ENCODE assay signal across 9 cellular contexts in the genomic region with DNA sequence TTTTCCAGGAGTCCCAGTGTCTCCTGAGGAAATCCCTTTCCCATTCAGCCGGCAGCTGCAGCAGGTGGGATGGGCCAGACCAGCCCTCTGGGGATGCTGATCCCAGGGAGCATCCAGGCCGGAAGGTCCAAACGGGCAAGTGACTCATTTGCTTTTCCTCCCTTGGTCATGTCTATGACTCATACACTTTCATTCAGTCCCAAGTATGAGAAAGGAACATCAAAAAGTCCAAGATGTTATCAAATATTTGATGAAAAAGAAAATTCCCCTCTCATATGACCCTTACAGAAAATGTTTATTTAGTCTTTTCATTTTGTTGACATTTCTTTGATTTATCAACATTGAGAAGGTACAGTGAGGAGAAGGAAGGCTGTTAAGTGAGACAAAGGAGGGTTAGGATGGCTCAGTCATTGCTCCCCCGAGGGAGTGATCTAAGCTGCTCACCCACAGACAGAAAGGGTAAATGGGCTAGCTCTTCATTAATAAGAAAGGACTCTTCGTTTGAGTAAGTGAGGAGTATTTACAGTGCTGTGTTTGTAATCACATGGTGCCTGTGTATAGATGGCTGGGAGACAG.
DNase-seq lines count a peak whose midpoint lies in the region; ATAC-seq, FAIRE-seq and TF ChIP-seq lines count a peak whose summit lies in the region.
"Had no signal": no experiment of that assay in that cellular context is flagged by ENCODE, and none has a peak within 500 bp of the region (broad histone marks: within the 10 kb centered on the region; RNA-seq: fewer than 3 reads in every experiment).

No MANE protein-coding gene starts in this region.

- H3K27ac ChIP-seq in keratinocyte (ENCODE audit: control insufficient read depth, insufficient read depth, low read length) (peak overlapping the region; percentile 10), uterus (peak overlapping the region; percentile 63 to 67), stomach (peak overlapping the region in 1 of 5 donors; percentile 38)

- dilution Hi-C loops in keratinocyte (cut with MboI; ENCODE audit: extremely low pct_ligation_motif_present, low sequenced_read_pairs), result no loop called here

- ATAC-seq in GM19328 (IDR thresholded peaks at IDR 0.05; ENCODE audit: unreplicated experiment), result no peak

- no peaks in the 10 kb centered on the region for H3K9me3 ChIP-seq in keratinocyte (ENCODE audit: control insufficient read depth, low read depth, low read length)
- H3K9me3 ChIP-seq in uterus, result no peaks in the 10 kb centered on the region
- H3K9me3 ChIP-seq in stomach, result no peaks in the 10 kb centered on the region

- H3K9me3 Mint-ChIP-seq in activated CD4-positive, alpha-beta T cell treated with anti-CD3 and anti-CD28 coated beads, Interleukin-2, amount 10 ng/mL, durations not matched to agents 24 days and 14 days, result peaks cover under 1% of the 10 kb centered on the region
- peaks cover 8% of the 10 kb centered on the region for H3K9me3 Mint-ChIP-seq in activated CD4-positive, alpha-beta T cell treated with anti-CD3 and anti-CD28 coated beads, Interleukin-2, amount 10 ng/mL, durations not matched to agents 7 days and 5 days

- no peak overlapping the region for H2AFZ ChIP-seq in keratinocyte (ENCODE audit: control insufficient read depth, low read length)

- H3K4me2 ChIP-seq in keratinocyte (ENCODE audit: control insufficient read depth, extremely low read depth, insufficient read depth, low read depth, low read length), result peak overlapping the region; percentile 34

- no peak for TF ChIP-seq CTCF in astrocyte of the cerebellum (IDR thresholded peaks at IDR 0.05; ENCODE audit: low read depth, low read length, missing control alignments)
- TF ChIP-seq CTCF in keratinocyte (optimal IDR thresholded peaks at IDR 0.05 in 1 of 3, IDR thresholded peaks at IDR 0.05 in 1 of 3, conservative IDR thresholded peaks at IDR 0.05 in 1 of 3; ENCODE audit: extremely low read depth in 1 of 3, insufficient read depth in 2 of 3, low read length in 3 of 3), result no peak
- TF ChIP-seq CTCF in uterus (IDR thresholded peaks at IDR 0.05), result no peak
- no peak for TF ChIP-seq CTCF in stomach (IDR thresholded peaks at IDR 0.05)

- FAIRE-seq in keratinocyte (lab: Jason Lieb, UNC), result peak; percentile 60

- H3K4me1 ChIP-seq in keratinocyte (ENCODE audit: control insufficient read depth, extremely low read depth, insufficient read depth, low read length), result peaks cover 28% of the 10 kb centered on the region
- H3K4me1 ChIP-seq in uterus, result peaks cover 4 to 11% of the 10 kb centered on the region in 2 donors
- peaks cover 0 to 17% (median 10%) of the 10 kb centered on the region in 4 donors for H3K4me1 ChIP-seq in stomach

- peaks cover 16% of the 10 kb centered on the region for H3K4me1 Mint-ChIP-seq in activated CD4-positive, alpha-beta T cell treated with anti-CD3 and anti-CD28 coated beads, Interleukin-2, amount 10 ng/mL, durations not matched to agents 24 days and 14 days
- H3K4me1 Mint-ChIP-seq in activated CD4-positive, alpha-beta T cell treated with anti-CD3 and anti-CD28 coated beads, Interleukin-2, amount 10 ng/mL, durations not matched to agents 7 days and 5 days, result no peaks in the 10 kb centered on the region

- in situ Hi-C loops in astrocyte of the cerebellum (cut with HindIII; ENCODE audit: low sequenced_read_pairs), result no loop called here

- H3K27me3 Mint-ChIP-seq in activated CD4-positive, alpha-beta T cell treated with anti-CD3 and anti-CD28 coated beads, Interleukin-2, amount 10 ng/mL, durations not matched to agents 24 days and 14 days, result no peaks in the 10 kb centered on the region
- H3K27me3 Mint-ChIP-seq in activated CD4-positive, alpha-beta T cell treated with anti-CD3 and anti-CD28 coated beads, Interleukin-2, amount 10 ng/mL, durations not matched to agents 7 days and 5 days, result no peaks in the 10 kb centered on the region

- no peaks in the 10 kb centered on the region for H3K9me1 ChIP-seq in keratinocyte (ENCODE audit: control insufficient read depth, extremely low read depth, insufficient read depth, low read length)

- no peak overlapping the region for H3K4me3 Mint-ChIP-seq in activated CD4-positive, alpha-beta T cell treated with anti-CD3 and anti-CD28 coated beads, Interleukin-2, amount 10 ng/mL, durations not matched to agents 24 days and 14 days
- H3K4me3 Mint-ChIP-seq in activated CD4-positive, alpha-beta T cell treated with anti-CD3 and anti-CD28 coated beads, Interleukin-2, amount 10 ng/mL, durations not matched to agents 7 days and 5 days, result no peak overlapping the region

- no peaks in the 10 kb centered on the region for H3K79me2 ChIP-seq in keratinocyte (ENCODE audit: control insufficient read depth, insufficient read depth, low read length)

- no peak overlapping the region for H3K4me3 ChIP-seq in astrocyte of the cerebellum (ENCODE audit: low read depth, low read length)
- no peak overlapping the region for H3K4me3 ChIP-seq in keratinocyte (ENCODE audit: control insufficient read depth in 2 of 3, extremely low read depth in 1 of 3, insufficient read depth in 2 of 3, low read depth in 1 of 3, low read length in 3 of 3)
- no peak overlapping the region for H3K4me3 ChIP-seq in uterus
- no peak overlapping the region for H3K4me3 ChIP-seq in stomach

- DNase-seq in activated CD4-positive, alpha-beta T cell treated with anti-CD3 and anti-CD28 coated beads, Interleukin-2, amount 10 ng/mL, durations not matched to agents 24 days and 14 days, result no peak
- DNase-seq in activated CD4-positive, alpha-beta T cell treated with anti-CD3 and anti-CD28 coated beads, Interleukin-2, amount 10 ng/mL, durations not matched to agents 7 days and 5 days, result no peak
- peak; percentile 40 for DNase-seq in astrocyte of the cerebellum (ENCODE audit: low read depth)
- DNase-seq in keratinocyte (ENCODE audit: low read depth, low spot score), result no peak
- peak; percentile 77 to 92 for DNase-seq in uterus
- DNase-seq in UCSD-AML1 (lab: John Stamatoyannopoulos, UW; ENCODE audit: unreplicated experiment), result no peak
- no peak for DNase-seq in stomach
- DNase-seq: DND-41 had no signal

- no peaks in the 10 kb centered on the region for H4K20me1 ChIP-seq in keratinocyte (ENCODE audit: control insufficient read depth, extremely low read depth, insufficient read depth, low read length)

- TF ChIP-seq EP300 in stomach (IDR thresholded peaks at IDR 0.05), result no peak

- intact Hi-C loops in activated CD4-positive, alpha-beta T cell treated with anti-CD3 and anti-CD28 coated beads, Interleukin-2, amount 10 ng/mL, durations not matched to agents 24 days and 14 days (cut with micrococcal nuclease), result no loop called here
- intact Hi-C loops in uterus (cut with DNase I; ENCODE audit: low total_unique reads), result no loop called here
- intact Hi-C loops in stomach (cut with DNase I; ENCODE audit: low total_unique reads), result no loop called here

- 34 to 49% (median 43%) methylated on average over 5 of the region's 5 CpGs for WGBS in stomach, 5 donors

- TF ChIP-seq POLR2A in uterus (IDR thresholded peaks at IDR 0.05), result no peak
- no peak for TF ChIP-seq POLR2A in stomach (IDR thresholded peaks at IDR 0.05)

- H3K36me3 Mint-ChIP-seq in activated CD4-positive, alpha-beta T cell treated with anti-CD3 and anti-CD28 coated beads, Interleukin-2, amount 10 ng/mL, durations not matched to agents 24 days and 14 days (ENCODE audit: low read depth), result peaks cover 2% of the 10 kb centered on the region
- no peaks in the 10 kb centered on the region for H3K36me3 Mint-ChIP-seq in activated CD4-positive, alpha-beta T cell treated with anti-CD3 and anti-CD28 coated beads, Interleukin-2, amount 10 ng/mL, durations not matched to agents 7 days and 5 days (ENCODE audit: low read depth)

- H3K27me3 ChIP-seq in keratinocyte (ENCODE audit: control insufficient read depth, extremely low read depth, insufficient read depth, low read length), result no peaks in the 10 kb centered on the region
- H3K27me3 ChIP-seq in uterus, result no peaks in the 10 kb centered on the region
- H3K27me3 ChIP-seq in stomach, result no peaks in the 10 kb centered on the region

- CTCF ChIA-PET in activated CD4-positive, alpha-beta T cell treated with anti-CD3 and anti-CD28 coated beads, Interleukin-2, amount 10 ng/mL, durations not matched to agents 7 days and 5 days (lab: Charles Lee), result interaction anchor here (0.6 to 3.5 kb wide), 4 partner anchors 18 to 1801 kb away, joined by 3 to 9 read pairs (median 4); no protein-coding TSS in a partner anchor

- H3K36me3 ChIP-seq in keratinocyte (ENCODE audit: control insufficient read depth in 2 of 2, extremely low read depth in 1 of 2, insufficient read depth in 2 of 2, low read length in 2 of 2) (no peaks in the 10 kb centered on the region), uterus (no peaks in the 10 kb centered on the region), stomach (no peaks in the 10 kb centered on the region)

- peak overlapping the region; percentile 54 for H3K27ac Mint-ChIP-seq in activated CD4-positive, alpha-beta T cell treated with anti-CD3 and anti-CD28 coated beads, Interleukin-2, amount 10 ng/mL, durations not matched to agents 24 days and 14 days
- H3K27ac Mint-ChIP-seq in activated CD4-positive, alpha-beta T cell treated with anti-CD3 and anti-CD28 coated beads, Interleukin-2, amount 10 ng/mL, durations not matched to agents 7 days and 5 days, result no peak overlapping the region

- POLR2A ChIA-PET in activated CD4-positive, alpha-beta T cell treated with anti-CD3 and anti-CD28 coated beads, Interleukin-2, amount 10 ng/mL, durations not matched to agents 7 days and 5 days (lab: Charles Lee), result interaction anchor here (0.6 kb wide), 1 partner anchor 381 kb away, joined by 6 read pairs; no protein-coding TSS in a partner anchor

- H3K9ac ChIP-seq in keratinocyte (ENCODE audit: control insufficient read depth, extremely low read depth, insufficient read depth, low read length), result no peak overlapping the region

Comparison
In these comparisons a context has a peak if more than half of its experiments do, and no peak if none do; other contexts are left out.
1. DNase-seq: peak in astrocyte of the cerebellum (single experiment) and uterus (2 of 2); none in activated CD4-positive, alpha-beta T cell treated with anti-CD3 and anti-CD28 coated beads, Interleukin-2, amount 10 ng/mL, durations not matched to agents 24 days and 14 days (single experiment), activated CD4-positive, alpha-beta T cell treated with anti-CD3 and anti-CD28 coated beads, Interleukin-2, amount 10 ng/mL, durations not matched to agents 7 days and 5 days (single experiment), keratinocyte (single experiment), UCSD-AML1 (single experiment) and stomach (single experiment).